Comparison of ENCODE assay signal across 8 cellular contexts in the genomic region with DNA sequence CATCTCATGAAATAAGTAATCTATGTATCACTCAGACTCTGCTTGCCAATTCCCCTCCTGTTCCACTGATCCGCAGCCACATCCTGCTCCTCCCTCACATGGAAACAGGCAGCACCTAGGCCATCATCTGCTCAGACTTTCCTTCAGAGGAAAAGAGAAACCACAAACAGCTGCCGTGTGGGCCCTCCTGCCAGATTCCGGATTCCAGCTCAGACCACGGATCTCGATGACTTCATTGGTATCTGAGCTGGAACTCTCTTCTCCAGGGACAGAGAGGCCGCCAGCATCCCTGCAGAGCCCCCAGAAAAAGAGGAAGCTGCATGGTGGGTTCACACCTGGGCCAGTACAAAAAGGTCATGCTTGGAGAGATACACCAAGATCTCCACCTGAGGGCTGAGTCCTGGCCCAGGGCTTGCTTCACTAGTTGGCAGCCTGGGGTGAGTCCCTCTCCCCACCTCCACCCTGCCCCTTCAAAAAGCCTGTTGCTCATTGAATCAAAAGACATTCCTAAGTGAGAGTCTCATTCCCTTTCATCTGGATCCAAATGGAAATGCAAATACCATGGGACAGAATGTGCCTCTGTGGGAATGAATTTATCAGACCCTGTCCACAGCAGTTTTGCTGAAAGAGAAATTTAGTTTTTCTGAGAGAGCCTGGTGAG. TPM values are rescaled to one million over a fixed set of nuclear protein-coding genes. Genes with fewer than 3 reads are reported as not detected.
DNase-seq lines count a peak whose midpoint lies in the region; ATAC-seq and TF ChIP-seq lines count a peak whose summit lies in the region.

No MANE protein-coding gene starts in this region.

- no peaks in the 10 kb centered on the region for H3K9me3 Mint-ChIP-seq in activated CD4-positive, alpha-beta T cell treated with anti-CD3 and anti-CD28 coated beads for 36 hours (ENCODE audit: low read depth)
- no peaks in the 10 kb centered on the region for H3K9me3 Mint-ChIP-seq in neural progenitor cell

- POLR2A ChIA-PET in activated CD4-positive, alpha-beta T cell treated with anti-CD3 and anti-CD28 coated beads for 36 hours (lab: Charles Lee), result no interaction called here
- POLR2A ChIA-PET in OCI-LY7 (lab: Charles Lee), result interaction anchor here (0.7 to 1.2 kb wide), 3 partner anchors 11 to 91 kb away, joined by 3 to 6 read pairs (median 3); no protein-coding TSS in a partner anchor

- 24 to 29% methylated on average over 1 to 3 of the region's 6 CpGs for WGBS in gastroesophageal sphincter (ENCODE audit: low coverage in 1 of 2), 2 donors

- H3K27me3 Mint-ChIP-seq in activated CD4-positive, alpha-beta T cell treated with anti-CD3 and anti-CD28 coated beads for 36 hours, result peaks cover 5% of the 10 kb centered on the region
- peaks cover 11% of the 10 kb centered on the region for H3K27me3 Mint-ChIP-seq in neural progenitor cell (ENCODE audit: insufficient read depth, low read depth)

- CTCF ChIA-PET in activated CD4-positive, alpha-beta T cell treated with anti-CD3 and anti-CD28 coated beads for 36 hours (lab: Charles Lee), result interaction anchor here (0.7 to 1.6 kb wide), 4 partner anchors 9 to 109 kb away, joined by 3 to 4 read pairs (median 4); no protein-coding TSS in a partner anchor
- CTCF ChIA-PET in OCI-LY7 (lab: Charles Lee; ENCODE audit: unreplicated experiment), result no interaction called here

- no peak overlapping the region for H3K4me3 Mint-ChIP-seq in activated CD4-positive, alpha-beta T cell treated with anti-CD3 and anti-CD28 coated beads for 36 hours
- no peak overlapping the region for H3K4me3 Mint-ChIP-seq in neural progenitor cell

- no peak for TF ChIP-seq CTCF in OCI-LY7 (conservative IDR thresholded peaks at IDR 0.05; ENCODE audit: low read length)
- no peak for TF ChIP-seq CTCF in astrocyte of the cerebellum (IDR thresholded peaks at IDR 0.05; ENCODE audit: low read depth, low read length, missing control alignments)
- no peak for TF ChIP-seq CTCF in neural progenitor cell (IDR thresholded peaks at IDR 0.05)
- no peak for TF ChIP-seq CTCF in gastroesophageal sphincter (IDR thresholded peaks at IDR 0.05)

- intact Hi-C loops in activated CD4-positive, alpha-beta T cell treated with anti-CD3 and anti-CD28 coated beads for 36 hours (cut with DNase I, micrococcal nuclease), result loop anchor here in 1 of 2 experiments (2.0 kb wide), 1 partner anchor 25 kb away; no protein-coding TSS in a partner anchor
- intact Hi-C loops in OCI-LY7 (cut with micrococcal nuclease; ENCODE audit: unreplicated experiment), result no loop called here

- DNase-seq in activated CD4-positive, alpha-beta T cell treated with anti-CD3 and anti-CD28 coated beads for 36 hours, result peak; percentile 62
- no peak for DNase-seq in activated CD4-positive, alpha-beta T cell treated with anti-CD3 and anti-CD28 coated beads for 1 hour
- peak; percentile 92 for DNase-seq in OCI-LY7 (ENCODE audit: low spot score)
- peak; percentile 100 for DNase-seq in astrocyte of the cerebellum (ENCODE audit: low read depth)
- DNase-seq in neural progenitor cell (ENCODE audit: low spot score), result no peak
- no peak for DNase-seq in H7
- no peak for DNase-seq in DMS153 treated with DMSO at 0.1 percent for 48 hours (lab: John Stamatoyannopoulos, UW; ENCODE audit: unreplicated experiment)

- in situ Hi-C loops in astrocyte of the cerebellum (cut with HindIII; ENCODE audit: low sequenced_read_pairs), result no loop called here

- no peaks in the 10 kb centered on the region for H3F3A ChIP-seq in neural progenitor cell (ENCODE audit: low read depth)

- no peak for TF ChIP-seq POLR2A in gastroesophageal sphincter (IDR thresholded peaks at IDR 0.05)

- H3K27ac Mint-ChIP-seq in activated CD4-positive, alpha-beta T cell treated with anti-CD3 and anti-CD28 coated beads for 36 hours, result no peak overlapping the region
- H3K27ac Mint-ChIP-seq in neural progenitor cell, result peak overlapping the region; percentile 63

- H3K27me3 ChIP-seq in neural progenitor cell (peaks cover 9% of the 10 kb centered on the region), H7 (ENCODE audit: control insufficient read depth, insufficient read depth, low read length) (no peaks in the 10 kb centered on the region; the same call in 1 of the 2 replicates), gastroesophageal sphincter (no peaks in the 10 kb centered on the region)

- H4K20me1 ChIP-seq in OCI-LY7 (ENCODE audit: insufficient read depth, low read length) (no peaks in the 10 kb centered on the region), neural progenitor cell (ENCODE audit: low read depth) (no peaks in the 10 kb centered on the region)

- H3K4me3 ChIP-seq in OCI-LY7 (ENCODE audit: low read depth, low read length, poor library complexity, severe bottlenecking), result peak overlapping the region; percentile 36
- H3K4me3 ChIP-seq in astrocyte of the cerebellum (ENCODE audit: low read depth, low read length), result no peak overlapping the region
- H3K4me3 ChIP-seq in neural progenitor cell, result no peak overlapping the region
- no peak overlapping the region for H3K4me3 ChIP-seq in H7 (ENCODE audit: insufficient read depth, low read depth, low read length)
- no peak overlapping the region for H3K4me3 ChIP-seq in gastroesophageal sphincter

- H3K4me2 ChIP-seq in OCI-LY7 (ENCODE audit: low read length) (peak overlapping the region; percentile 70), neural progenitor cell (no peak overlapping the region)

- H3K4me1 Mint-ChIP-seq in activated CD4-positive, alpha-beta T cell treated with anti-CD3 and anti-CD28 coated beads for 36 hours, result peaks cover 32% of the 10 kb centered on the region
- H3K4me1 Mint-ChIP-seq in neural progenitor cell, result peaks cover 26% of the 10 kb centered on the region

- peaks cover 5% of the 10 kb centered on the region; the same call in 1 of the 2 replicates for H3K9me3 ChIP-seq in OCI-LY7 (ENCODE audit: low read length)
- no peaks in the 10 kb centered on the region for H3K9me3 ChIP-seq in neural progenitor cell (ENCODE audit: low read depth)
- H3K9me3 ChIP-seq in gastroesophageal sphincter, result no peaks in the 10 kb centered on the region

- H2AFZ ChIP-seq in OCI-LY7 (ENCODE audit: low read length) (peak overlapping the region; percentile 45; the same call in 1 of the 2 replicates), neural progenitor cell (replicated peaks) (no peak overlapping the region)

- H3K27ac ChIP-seq in OCI-LY7 (ENCODE audit: low read depth, low read length, poor library complexity, severe bottlenecking), result peak overlapping the region; percentile 57
- no peak overlapping the region for H3K27ac ChIP-seq in neural progenitor cell
- no peak overlapping the region for H3K27ac ChIP-seq in gastroesophageal sphincter

- peak; percentile 57 for ATAC-seq in activated CD4-positive, alpha-beta T cell treated with anti-CD3 and anti-CD28 coated beads for 36 hours
- ATAC-seq in gastroesophageal sphincter, result no peak

- no peak for TF ChIP-seq EP300 in gastroesophageal sphincter (IDR thresholded peaks at IDR 0.05)

- no peaks in the 10 kb centered on the region for H3K36me3 ChIP-seq in OCI-LY7 (ENCODE audit: insufficient read depth, low read length)
- no peaks in the 10 kb centered on the region for H3K36me3 ChIP-seq in neural progenitor cell
- H3K36me3 ChIP-seq in H7 (replicated peaks; ENCODE audit: control insufficient read depth, insufficient read depth, low read length), result no peaks in the 10 kb centered on the region
- H3K36me3 ChIP-seq in gastroesophageal sphincter, result no peaks in the 10 kb centered on the region

- BruUV-seq in OCI-LY7 (replicated peaks; lab: Mats Ljungman, UMichigan), result no TSS peak

- H3K4me1 ChIP-seq in OCI-LY7 (ENCODE audit: insufficient read depth, low read length, poor library complexity, severe bottlenecking) (peaks cover 33% of the 10 kb centered on the region), neural progenitor cell (no peaks in the 10 kb centered on the region), gastroesophageal sphincter (no peaks in the 10 kb centered on the region)

- H3K9me2 ChIP-seq in OCI-LY7 (ENCODE audit: insufficient read depth, low read length), result no peaks in the 10 kb centered on the region

- H3K36me3 Mint-ChIP-seq in activated CD4-positive, alpha-beta T cell treated with anti-CD3 and anti-CD28 coated beads for 36 hours (ENCODE audit: low read depth), result no peaks in the 10 kb centered on the region
- H3K36me3 Mint-ChIP-seq in neural progenitor cell, result no peaks in the 10 kb centered on the region

- no peak overlapping the region for H3K9ac ChIP-seq in neural progenitor cell

- H3K79me2 ChIP-seq in OCI-LY7 (ENCODE audit: insufficient read depth, low read depth, low read length) (no peaks in the 10 kb centered on the region), neural progenitor cell (ENCODE audit: low read depth) (no peaks in the 10 kb centered on the region)

RNA-seq across cellular contexts. Expression of a gene that starts 47.2 kb away (rescaled TPM):
- not detected for total RNA-seq in activated CD4-positive, alpha-beta T cell treated with anti-CD3 and anti-CD28 coated beads for 36 hours
- total RNA-seq in OCI-LY7 (2014; rRNA removed; shearing (Covaris generic)), result not detected in 2 replicates
- total RNA-seq in OCI-LY7 (2022) (not detected in 2 replicates), neural progenitor cell (ENCODE audit: low replicate concordance) (not detected in 2 replicates), gastroesophageal sphincter (not detected)
- 4.5 and 6.4 TPM in 2 replicates for total RNA-seq in H7 (2014; rRNA removed; shearing (Covaris generic))

RNA-seq across cellular contexts. Expression of a gene that starts 53.6 kb away (rescaled TPM):
- total RNA-seq in activated CD4-positive, alpha-beta T cell treated with anti-CD3 and anti-CD28 coated beads for 36 hours, result 100 to 1,000 TPM in 1 of 2 experiments, 10 to 100 TPM in 1; 76.1 to 109 TPM
- 0.13 TPM in 1 of 2 replicates, not detected in the other for total RNA-seq in OCI-LY7 (2014; rRNA removed; shearing (Covaris generic))
- total RNA-seq in OCI-LY7 (2022), result 0.79 and 1.2 TPM in 2 replicates
- total RNA-seq in neural progenitor cell (ENCODE audit: low replicate concordance), result not detected in 2 replicates
- not detected in 2 replicates for total RNA-seq in H7 (2014; rRNA removed; shearing (Covaris generic))
- total RNA-seq in gastroesophageal sphincter, result 10 to 100 TPM in 1 of 4 donors, 1 to 10 TPM in 2, not detected in 1; 1.1 to 12.1 (median 1.8) TPM

Comparison
In these comparisons a context has a peak if more than half of its experiments do, and no peak if none do; other contexts are left out.
1. DNase-seq: peak in activated CD4-positive, alpha-beta T cell treated with anti-CD3 and anti-CD28 coated beads for 36 hours (single experiment), OCI-LY7 (single experiment) and astrocyte of the cerebellum (single experiment); none in activated CD4-positive, alpha-beta T cell treated with anti-CD3 and anti-CD28 coated beads for 1 hour (single experiment), neural progenitor cell (single experiment), H7 (single experiment) and DMS153 treated with DMSO at 0.1 percent for 48 hours (single experiment).
2. RNA of a gene that starts 53.6 kb away (total RNA-seq): 76.1 to 109 TPM in activated CD4-positive, alpha-beta T cell treated with anti-CD3 and anti-CD28 coated beads for 36 hours; 1.1 to 12.1 TPM in gastroesophageal sphincter, 0.13 to 1.2 TPM in OCI-LY7, not detected in neural progenitor cell and not detected in H7; every median in the first group is over 4 times any median in the second.